In the genomic region with DNA sequence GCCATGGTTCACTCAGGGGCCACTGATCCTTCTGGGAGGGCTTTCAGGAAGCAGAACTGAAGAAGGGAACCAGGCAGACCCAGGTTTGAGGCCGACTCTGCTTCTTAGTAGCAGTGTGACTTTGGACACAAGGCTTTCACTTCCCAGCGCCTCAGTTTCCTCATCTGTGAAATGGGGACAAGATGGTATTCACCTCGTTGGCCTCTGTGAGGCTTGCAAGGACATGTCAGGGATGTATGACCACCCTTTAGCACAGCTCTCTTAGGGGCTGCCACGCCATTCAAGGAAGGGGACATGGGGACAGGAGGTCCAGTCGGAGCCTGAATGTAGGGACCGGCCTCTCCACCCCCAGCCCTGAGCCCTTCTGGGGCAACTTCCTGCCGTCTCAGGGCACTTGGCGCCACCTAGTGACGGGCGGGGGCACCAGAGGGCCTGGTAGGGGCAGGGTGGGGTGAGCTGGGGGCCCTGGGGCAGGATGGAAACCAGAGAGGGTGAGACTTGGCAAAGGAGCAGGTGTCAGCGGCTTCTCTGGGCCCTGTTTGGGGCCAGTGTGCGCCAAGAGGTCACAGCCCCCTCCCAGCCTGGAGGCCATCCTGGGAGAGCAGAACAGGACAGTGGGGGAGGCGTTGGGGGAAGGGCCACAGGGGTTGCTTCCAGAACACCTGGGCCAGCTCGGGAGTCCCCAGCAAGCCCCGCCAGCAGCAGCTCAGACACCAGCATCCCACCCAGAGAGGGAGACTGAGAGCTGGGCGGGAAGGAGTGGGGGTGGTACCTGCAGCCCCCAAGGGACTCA, we compare ENCODE assay signal across 8 cellular contexts.
DNase-seq lines count a peak whose midpoint lies in the region; ATAC-seq and TF ChIP-seq lines count a peak whose summit lies in the region.

No MANE protein-coding gene starts in this region.

- ATAC-seq in GM21825 (IDR thresholded peaks at IDR 0.05; ENCODE audit: unreplicated experiment) (no peak), GM18520 (IDR thresholded peaks at IDR 0.05; ENCODE audit: unreplicated experiment) (no peak)

- H3K4me3 ChIP-seq in fibroblast of the aortic adventitia (ENCODE audit: low read depth, low read length), result no peak overlapping the region

- TF ChIP-seq CTCF in fibroblast of the aortic adventitia (IDR thresholded peaks at IDR 0.05; ENCODE audit: insufficient read depth, low read length), result peak; percentile 37

- peak; percentile 8 to 31 for DNase-seq in NOMO-1 (lab: John Stamatoyannopoulos, UW; ENCODE audit: unreplicated experiment in 2 of 2)
- no peak for DNase-seq in NOMO-1 treated with dmso at 0.1 percent for 144 hours (lab: John Stamatoyannopoulos, UW; ENCODE audit: unreplicated experiment)
- peak; percentile 63 for DNase-seq in NCI-H69 (lab: John Stamatoyannopoulos, UW)
- DNase-seq in activated T-cell treated with anti-CD3 and anti-CD28 coated beads for 24 hours (ENCODE audit: low read depth), result peak; percentile 49
- DNase-seq in fibroblast of the aortic adventitia (ENCODE audit: low read depth), result peak; percentile 14
- peak; percentile 73 for DNase-seq in stimulated activated CD4-positive, alpha-beta T cell treated with anti-CD3 and anti-CD28 coated beads, Interleukin-12 subunit alpha, Interleukin-12 subunit beta, amount 100 ng/mL, for 4 hours
